ENCODE assay signal across 29 cellular contexts in genomic region chr9:21324040-21324439, GRCh38. TPM values are rescaled to one million over a fixed set of nuclear protein-coding genes. Genes with fewer than 3 reads are reported as not detected.
DNase-seq lines count a peak whose midpoint lies in the region; ATAC-seq, FAIRE-seq and TF ChIP-seq lines count a peak whose summit lies in the region.
"Had no signal": no experiment of that assay in that cellular context is flagged by ENCODE, and none has a peak within 500 bp of the region (broad histone marks: within the 10 kb centered on the region; RNA-seq: fewer than 3 reads in every experiment).

No MANE protein-coding gene starts in this region.

- no peaks in the 10 kb centered on the region for H3K27me3 Mint-ChIP-seq in CD8-positive, alpha-beta memory T cell
- H3K27me3 Mint-ChIP-seq in T-cell (no peaks in the 10 kb centered on the region), type B pancreatic cell (no peaks in the 10 kb centered on the region)
- H3K27me3 Mint-ChIP-seq: CD4-positive, CD25-positive, alpha-beta regulatory T cell; memory B cell had no signal

- H3K4me3 Mint-ChIP-seq in CD8-positive, alpha-beta memory T cell, result no peak overlapping the region
- H3K4me3 Mint-ChIP-seq in T-cell (no peak overlapping the region), type B pancreatic cell (no peak overlapping the region)
- H3K4me3 Mint-ChIP-seq: activated CD8-positive, alpha-beta T cell treated with anti-CD3 and anti-CD28 coated beads, Interleukin-2, amount 10 ng/mL, durations not matched to agents 7 days and 5 days; memory B cell had no signal

- peak overlapping the region in 5 of 8 donors; percentile 3 to 57 (median 27) for H3K27ac Mint-ChIP-seq in CD8-positive, alpha-beta memory T cell
- H3K27ac Mint-ChIP-seq in T-cell, result peak overlapping the region; percentile 31 to 37
- H3K27ac Mint-ChIP-seq in type B pancreatic cell, result no peak overlapping the region
- H3K27ac Mint-ChIP-seq: activated CD8-positive, alpha-beta T cell treated with anti-CD3 and anti-CD28 coated beads, Interleukin-2, amount 10 ng/mL, durations not matched to agents 7 days and 5 days; CD4-positive, CD25-positive, alpha-beta regulatory T cell; memory B cell had no signal

- no peak overlapping the region for H3K27ac ChIP-seq in CD8-positive, alpha-beta memory T cell (ENCODE audit: low read depth, low read length)
- peak overlapping the region in 1 of 2 donors; percentile 11 for H3K27ac ChIP-seq in left lung
- H3K27ac ChIP-seq: 22Rv1, thoracic aorta had no signal

- no peak for FAIRE-seq in GM19239 (lab: Jason Lieb, UNC)
- FAIRE-seq: H1, RCC 7860 had no signal

- no peaks in the 10 kb centered on the region for H3K9me3 ChIP-seq in CD8-positive, alpha-beta memory T cell (ENCODE audit: low read length)
- no peaks in the 10 kb centered on the region for H3K9me3 ChIP-seq in left lung
- H3K9me3 ChIP-seq: thoracic aorta had no signal

- peaks cover 27 to 43% (median 42%) of the 10 kb centered on the region in 3 donors for H3K4me1 Mint-ChIP-seq in CD8-positive, alpha-beta memory T cell
- H3K4me1 Mint-ChIP-seq in T-cell, result peaks cover 27 to 37% (median 32%) of the 10 kb centered on the region in 3 donors
- peaks cover 3% of the 10 kb centered on the region for H3K4me1 Mint-ChIP-seq in type B pancreatic cell (ENCODE audit: unreplicated experiment)

- peaks cover 6% of the 10 kb centered on the region for H3K36me3 ChIP-seq in CD8-positive, alpha-beta memory T cell (ENCODE audit: insufficient read depth, low read length)
- H3K36me3 ChIP-seq in left lung, result peaks cover 0 to 40% of the 10 kb centered on the region in 2 donors

- POLR2A ChIA-PET in CD8-positive, alpha-beta memory T cell (lab: Charles Lee), result no interaction called here
- POLR2A ChIA-PET in T-cell (lab: Charles Lee), result no interaction called here

- TF ChIP-seq CTCF in left lung (IDR thresholded peaks at IDR 0.05) (no peak), type B pancreatic cell (conservative IDR thresholded peaks at IDR 0.05) (no peak)

- no peak overlapping the region for H3K4me3 ChIP-seq in CD8-positive, alpha-beta memory T cell (ENCODE audit: low read length)
- H3K4me3 ChIP-seq in left lung, result no peak overlapping the region
- H3K4me3 ChIP-seq: thoracic aorta had no signal

- peaks cover 0 to 51% (median 19%) of the 10 kb centered on the region in 3 donors for H3K36me3 Mint-ChIP-seq in CD8-positive, alpha-beta memory T cell
- H3K36me3 Mint-ChIP-seq in T-cell, result peaks cover 21% of the 10 kb centered on the region
- peaks cover 16% of the 10 kb centered on the region for H3K36me3 Mint-ChIP-seq in type B pancreatic cell

- intact Hi-C loops in left lung (cut with DNase I), result no loop called here

- ATAC-seq in T-cell (replicated peaks in 1 of 4), result no peak
- peak; percentile 42 for ATAC-seq in left lung
- no peak for ATAC-seq in GM21390 (IDR thresholded peaks at IDR 0.05; ENCODE audit: unreplicated experiment)
- ATAC-seq: activated CD8-positive, alpha-beta T cell treated with anti-CD3 and anti-CD28 coated beads, Interleukin-2, amount 10 ng/mL, durations not matched to agents 7 days and 5 days had no signal

- no peaks in the 10 kb centered on the region for H3K27me3 ChIP-seq in CD8-positive, alpha-beta memory T cell (ENCODE audit: insufficient read depth, low read length, poor library complexity, severe bottlenecking)
- no peaks in the 10 kb centered on the region for H3K27me3 ChIP-seq in left lung

- peak; percentile 17 for DNase-seq in DMS53 (lab: John Stamatoyannopoulos, UW)
- DNase-seq in DMS53 treated with DMSO at 0.1 percent for 48 hours (lab: John Stamatoyannopoulos, UW; ENCODE audit: unreplicated experiment), result no peak
- no peak for DNase-seq in CD8-positive, alpha-beta memory T cell
- no peak for DNase-seq in T-cell
- no peak for DNase-seq in left lung
- DNase-seq in type B pancreatic cell (ENCODE audit: extremely low spot score, unreplicated experiment), result no peak
- DNase-seq in GM19239 (ENCODE audit: insufficient read length, low spot score), result no peak
- DNase-seq: activated CD4-positive, CD25-positive, alpha-beta regulatory T cell treated with anti-CD3 and anti-CD28 coated beads, Interleukin-2, amount 50 U/mL, for 72 hours; activated CD8-positive, alpha-beta T cell treated with anti-CD3 and anti-CD28 coated beads, Interleukin-2, amount 10 ng/mL, durations not matched to agents 7 days and 5 days; activated T-cell treated with anti-CD3 and anti-CD28 coated beads for 4 hours; amygdala; CD4-positive, CD25-positive, alpha-beta regulatory T cell; DMS 273 treated with DMSO at 0.1 percent for 48 hours; effector CD8-positive, alpha-beta T cell; head of caudate nucleus; NCI-H1092 treated with DMSO at 0.1 percent for 48 hours; NCI-H1930; NCI-H69; stimulated activated naive CD4-positive, alpha-beta T cell treated with Interleukin-2 at 50 U/mL for 16 hours had no signal

- peaks cover 11% of the 10 kb centered on the region for H3K4me1 ChIP-seq in CD8-positive, alpha-beta memory T cell (ENCODE audit: insufficient read depth, low read length)
- H3K4me1 ChIP-seq in left lung, result peaks cover 0 to 28% of the 10 kb centered on the region in 2 donors

- H3K9me3 Mint-ChIP-seq in CD8-positive, alpha-beta memory T cell, result no peaks in the 10 kb centered on the region
- H3K9me3 Mint-ChIP-seq in T-cell, result no peaks in the 10 kb centered on the region
- H3K9me3 Mint-ChIP-seq in type B pancreatic cell, result no peaks in the 10 kb centered on the region
- H3K9me3 Mint-ChIP-seq: CD4-positive, CD25-positive, alpha-beta regulatory T cell; memory B cell had no signal

- CTCF ChIA-PET in CD8-positive, alpha-beta memory T cell (lab: Charles Lee), result interaction anchor here (1.1 to 2.0 kb wide), 6 partner anchors 9 to 89 kb away, joined by 3 to 10 read pairs (median 4); no protein-coding TSS in a partner anchor
- CTCF ChIA-PET in T-cell (lab: Charles Lee), result interaction anchor here (0.7 to 1.2 kb wide), 7 partner anchors 9 to 464 kb away, joined by 3 to 4 read pairs (median 3); no protein-coding TSS in a partner anchor

RNA-seq across cellular contexts. Expression of gene KLHL9, which starts 11.2 kb away (rescaled TPM):
- 10 to 100 TPM; 16.0 to 16.3 TPM for total RNA-seq in CD8-positive, alpha-beta memory T cell
- 16.9 TPM for polyA plus RNA-seq in CD8-positive, alpha-beta memory T cell
- total RNA-seq in T-cell (10 to 100 TPM; 14.1 to 27.7 (median 26.0) TPM), left lung (10 to 100 TPM; 21.6 to 23.4 TPM), type B pancreatic cell (ENCODE audit: low replicate concordance) (29.9 and 33.3 TPM in 2 replicates)

RNA-seq across cellular contexts. Expression of gene IFNA5, which starts 18.9 kb away (rescaled TPM):
- not detected for total RNA-seq in CD8-positive, alpha-beta memory T cell
- polyA plus RNA-seq in CD8-positive, alpha-beta memory T cell, result not detected
- total RNA-seq in T-cell, result under 1 TPM in 1 of 5 donors, not detected in 4; 0.29 TPM
- total RNA-seq in left lung, result not detected
- not detected in 2 replicates for total RNA-seq in type B pancreatic cell (ENCODE audit: low replicate concordance)
- total RNA-seq: activated CD8-positive, alpha-beta T cell treated with anti-CD3 and anti-CD28 coated beads, Interleukin-2, amount 10 ng/mL, durations not matched to agents 7 days and 5 days; CD4-positive, CD25-positive, alpha-beta regulatory T cell; H1; kidney epithelial cell; pulmonary artery endothelial cell had no signal
- polyA plus RNA-seq: CD4-positive, CD25-positive, alpha-beta regulatory T cell; H1 had no signal

RNA-seq across cellular contexts. Expression of gene IFNA6, which starts 26.6 kb away (rescaled TPM):
- not detected for total RNA-seq in CD8-positive, alpha-beta memory T cell
- not detected for polyA plus RNA-seq in CD8-positive, alpha-beta memory T cell
- total RNA-seq in T-cell (not detected), left lung (not detected), type B pancreatic cell (ENCODE audit: low replicate concordance) (not detected in 2 replicates)
- total RNA-seq: activated CD8-positive, alpha-beta T cell treated with anti-CD3 and anti-CD28 coated beads, Interleukin-2, amount 10 ng/mL, durations not matched to agents 7 days and 5 days; CD4-positive, CD25-positive, alpha-beta regulatory T cell; fibroblast of villous mesenchyme; H1; kidney epithelial cell; pulmonary artery endothelial cell; thoracic aorta had no signal
- polyA plus RNA-seq: CD4-positive, CD25-positive, alpha-beta regulatory T cell; esophagus; H1 had no signal

RNA-seq across cellular contexts. Expression of gene IFNA13, which starts 43.8 kb away (rescaled TPM):
- not detected for total RNA-seq in CD8-positive, alpha-beta memory T cell
- polyA plus RNA-seq in CD8-positive, alpha-beta memory T cell, result not detected
- not detected for total RNA-seq in T-cell
- not detected for total RNA-seq in left lung
- not detected in 2 replicates for total RNA-seq in type B pancreatic cell (ENCODE audit: low replicate concordance)
- total RNA-seq: activated CD8-positive, alpha-beta T cell treated with anti-CD3 and anti-CD28 coated beads, Interleukin-2, amount 10 ng/mL, durations not matched to agents 7 days and 5 days; CD4-positive, CD25-positive, alpha-beta regulatory T cell; fibroblast of villous mesenchyme; H1; kidney epithelial cell; pulmonary artery endothelial cell; thoracic aorta had no signal
- polyA plus RNA-seq: CD4-positive, CD25-positive, alpha-beta regulatory T cell; esophagus; H1 had no signal
